ENCODE assay signal across 29 cellular contexts in genomic region chr12:46400406-46400805, GRCh38. TPM values are rescaled to one million over a fixed set of nuclear protein-coding genes. Genes with fewer than 3 reads are reported as not detected.
DNase-seq lines count a peak whose midpoint lies in the region; ATAC-seq, FAIRE-seq and TF ChIP-seq lines count a peak whose summit lies in the region.
"Had no signal": no experiment of that assay in that cellular context is flagged by ENCODE, and none has a peak within 500 bp of the region (broad histone marks: within the 10 kb centered on the region; RNA-seq: fewer than 3 reads in every experiment).

No MANE protein-coding gene starts in this region.

- POLR2A ChIA-PET in MCF 10A (lab: Yijun Ruan, JAX): interaction anchor here (0.6 to 6.3 kb wide), 5 partner anchors 9 to 277 kb away, joined by 3 to 57 read pairs (median 3); no protein-coding TSS in a partner anchor
- POLR2A ChIA-PET in naive thymus-derived CD4-positive, alpha-beta T cell (lab: Charles Lee): no interaction called here

- H3K4me1 ChIP-seq in breast epithelium (no peaks in the 10 kb centered on the region), adipocyte (ENCODE audit: control insufficient read depth, insufficient read depth, low read length) (peaks cover 45% of the 10 kb centered on the region)
- peaks cover 0 to 11% of the 10 kb centered on the region in 2 donors for H3K4me1 ChIP-seq in naive thymus-derived CD4-positive, alpha-beta T cell (ENCODE audit: control insufficient read depth in 2 of 2, insufficient read depth in 2 of 2, low read length in 2 of 2)

- H3K27ac Mint-ChIP-seq in MCF 10A (ENCODE audit: low read depth, unreplicated experiment): peak overlapping the region; percentile 5
- peak overlapping the region in 5 of 9 donors; percentile 11 to 75 (median 42) for H3K27ac Mint-ChIP-seq in naive thymus-derived CD4-positive, alpha-beta T cell
- H3K27ac Mint-ChIP-seq: activated T-cell treated with anti-CD3 and anti-CD28 coated beads, Interleukin-2, amount 50 U/mL, for 24 hours; H9 had no signal

- ATAC-seq in naive thymus-derived CD4-positive, alpha-beta T cell: no peak
- ATAC-seq in HG03196 (IDR thresholded peaks at IDR 0.05; ENCODE audit: unreplicated experiment): no peak
- ATAC-seq: activated CD8-positive, alpha-beta T cell treated with anti-CD3 and anti-CD28 coated beads, Interleukin-2, amount 10 ng/mL, durations not matched to agents 7 days and 5 days; left ventricle myocardium superior; mucosa of descending colon; SK-N-SH treated with all-trans-retinoic acid at 6 μM for 48 hours; stimulated activated naive CD8-positive, alpha-beta T cell treated with anti-CD3 and anti-CD28 coated beads, Interleukin-15, Interleukin-2, amounts not matched to agents 100 U/mL and 50 U/mL, for 24 hours had no signal

- peaks cover 43% of the 10 kb centered on the region for H3K4me1 Mint-ChIP-seq in MCF 10A (ENCODE audit: insufficient read depth, unreplicated experiment)
- H3K4me1 Mint-ChIP-seq in naive thymus-derived CD4-positive, alpha-beta T cell: peaks cover 24 to 68% (median 62%) of the 10 kb centered on the region in 7 donors

- no peak overlapping the region for H3K4me3 Mint-ChIP-seq in MCF 10A (ENCODE audit: unreplicated experiment)
- H3K4me3 Mint-ChIP-seq in naive thymus-derived CD4-positive, alpha-beta T cell: peak overlapping the region in 1 of 10 donors; percentile 1
- H3K4me3 Mint-ChIP-seq: activated CD8-positive, alpha-beta T cell treated with anti-CD3 and anti-CD28 coated beads, Interleukin-2, amount 10 ng/mL, durations not matched to agents 7 days and 5 days; activated T-cell treated with anti-CD3 and anti-CD28 coated beads, Interleukin-2, amount 50 U/mL, for 24 hours; H9 had no signal

- TF ChIP-seq CTCF in MCF 10A (IDR thresholded peaks at IDR 0.05; ENCODE audit: unreplicated experiment) (no peak), breast epithelium (IDR thresholded peaks at IDR 0.05) (no peak)

- intact Hi-C loops in MCF 10A (cut with micrococcal nuclease) (no loop called here), breast epithelium (cut with DNase I; ENCODE audit: low total_unique reads) (no loop called here)
- intact Hi-C loops in naive thymus-derived CD4-positive, alpha-beta T cell (cut with micrococcal nuclease): loop anchor here in 1 of 2 donors (5.0 kb wide), 1 partner anchor 57 kb away; no protein-coding TSS in a partner anchor

- H3K27me3 Mint-ChIP-seq in MCF 10A (ENCODE audit: insufficient read depth, unreplicated experiment): no peaks in the 10 kb centered on the region
- no peaks in the 10 kb centered on the region for H3K27me3 Mint-ChIP-seq in naive thymus-derived CD4-positive, alpha-beta T cell
- H3K27me3 Mint-ChIP-seq: activated T-cell treated with anti-CD3 and anti-CD28 coated beads, Interleukin-2, amount 50 U/mL, for 24 hours had no signal

- H3K27ac ChIP-seq in breast epithelium: no peak overlapping the region
- H3K27ac ChIP-seq in naive thymus-derived CD4-positive, alpha-beta T cell (ENCODE audit: low read depth, low read length): no peak overlapping the region
- H3K27ac ChIP-seq: C4-2B, heart right ventricle had no signal

- no peaks in the 10 kb centered on the region for H3K36me3 Mint-ChIP-seq in MCF 10A (ENCODE audit: insufficient read depth, unreplicated experiment)
- peaks cover 0 to 49% (median 11%) of the 10 kb centered on the region in 5 donors for H3K36me3 Mint-ChIP-seq in naive thymus-derived CD4-positive, alpha-beta T cell

- no peaks in the 10 kb centered on the region for H3K27me3 ChIP-seq in breast epithelium
- no peaks in the 10 kb centered on the region for H3K27me3 ChIP-seq in adipocyte (replicated peaks; ENCODE audit: control insufficient read depth, insufficient read depth, low read length)
- H3K27me3 ChIP-seq in naive thymus-derived CD4-positive, alpha-beta T cell (ENCODE audit: control insufficient read depth in 2 of 2, insufficient read depth in 2 of 2, low read length in 2 of 2): no peaks in the 10 kb centered on the region
- H3K27me3 ChIP-seq: esophagus muscularis mucosa, heart right ventricle had no signal

- H3K9me3 Mint-ChIP-seq in MCF 10A (ENCODE audit: unreplicated experiment): no peaks in the 10 kb centered on the region
- peaks cover 0 to 19% (median 8%) of the 10 kb centered on the region in 11 donors for H3K9me3 Mint-ChIP-seq in naive thymus-derived CD4-positive, alpha-beta T cell

- peak overlapping the region; percentile 83 for H3K9ac ChIP-seq in adipocyte (ENCODE audit: low read length)

- no peaks in the 10 kb centered on the region for H3K36me3 ChIP-seq in breast epithelium
- H3K36me3 ChIP-seq in adipocyte (ENCODE audit: control insufficient read depth, insufficient read depth, low read length, severe bottlenecking): no peaks in the 10 kb centered on the region
- no peaks in the 10 kb centered on the region for H3K36me3 ChIP-seq in naive thymus-derived CD4-positive, alpha-beta T cell (ENCODE audit: control insufficient read depth in 2 of 3, insufficient read depth in 3 of 3, low read length in 3 of 3)
- H3K36me3 ChIP-seq: esophagus muscularis mucosa, heart right ventricle had no signal

- DNase-seq in MCF 10A (ENCODE audit: unreplicated experiment): no peak
- DNase-seq in breast epithelium (ENCODE audit: low spot score in 2 of 2): no peak
- DNase-seq in adipocyte (ENCODE audit: low read depth): no peak
- no peak for DNase-seq in naive thymus-derived CD4-positive, alpha-beta T cell
- no peak for DNase-seq in KG1 (lab: John Stamatoyannopoulos, UW)
- DNase-seq in cerebellum (ENCODE audit: low spot score): no peak
- DNase-seq in H54 (ENCODE audit: insufficient read length, low spot score): no peak
- DNase-seq: activated CD8-positive, alpha-beta T cell treated with anti-CD3 and anti-CD28 coated beads, Interleukin-2, amount 10 ng/mL, durations not matched to agents 7 days and 5 days; activated naive CD4-positive, alpha-beta T cell treated with Interleukin-2 at 50 U/mL for 16 hours; activated T-cell treated with anti-CD3 and anti-CD28 coated beads, Interleukin-2, amount 50 U/mL, for 24 hours; aorta; cerebellar nuclear complex; effector memory CD4-positive, alpha-beta T cell; GF-D8; H9; heart right ventricle; Kasumi-1; left ventricle myocardium superior; mucosa of descending colon; NCI-H1105; NCI-H510A treated with DMSO at 0.1 percent for 48 hours; stimulated activated CD4-positive, alpha-beta T cell treated with anti-CD3 and anti-CD28 coated beads, Interleukin-2, amount 100 ng/mL, for 48 hours; stimulated activated naive CD8-positive, alpha-beta T cell treated with anti-CD3 and anti-CD28 coated beads, Interleukin-15, Interleukin-2, amounts not matched to agents 100 U/mL and 50 U/mL, for 24 hours had no signal

- CTCF ChIA-PET in MCF 10A (lab: Yijun Ruan, JAX): no interaction called here
- CTCF ChIA-PET in naive thymus-derived CD4-positive, alpha-beta T cell (lab: Charles Lee): no interaction called here

- TF ChIP-seq POLR2A in breast epithelium (IDR thresholded peaks at IDR 0.05) (no peak), H54 (IDR thresholded peaks at IDR 0.05; ENCODE audit: low read depth, low read length) (no peak)

- no peaks in the 10 kb centered on the region for H3K9me3 ChIP-seq in breast epithelium
- peaks cover 6% of the 10 kb centered on the region for H3K9me3 ChIP-seq in adipocyte (ENCODE audit: control insufficient read depth, low read length)
- no peaks in the 10 kb centered on the region for H3K9me3 ChIP-seq in naive thymus-derived CD4-positive, alpha-beta T cell (ENCODE audit: control insufficient read depth in 2 of 3, low read length in 3 of 3)
- H3K9me3 ChIP-seq: esophagus muscularis mucosa, heart right ventricle, mucosa of descending colon had no signal

- H3K4me3 ChIP-seq in breast epithelium: no peak overlapping the region
- peak overlapping the region; percentile 6 for H3K4me3 ChIP-seq in adipocyte (ENCODE audit: low read length)
- H3K4me3 ChIP-seq in naive thymus-derived CD4-positive, alpha-beta T cell (ENCODE audit: low read length): no peak overlapping the region
- H3K4me3 ChIP-seq: esophagus muscularis mucosa, heart right ventricle, mucosa of descending colon, smooth muscle cell had no signal

- FAIRE-seq in H54 (lab: Jason Lieb, UNC): no peak
- FAIRE-seq: HTR-8/SVneo had no signal

- TSS peak; percentile 12 for BruUV-seq in MCF 10A (replicated peaks; lab: Mats Ljungman, UMichigan)

RNA-seq across cellular contexts. Expression of gene SLC38A2, which starts 27.8 kb away (rescaled TPM):
- total RNA-seq in MCF 10A (2022): 817 and 1,070 TPM in 2 replicates
- total RNA-seq in breast epithelium: 100 to 1,000 TPM; 250 to 424 (median 399) TPM
- 100 to 1,000 TPM; 157 to 269 (median 175) TPM for total RNA-seq in naive thymus-derived CD4-positive, alpha-beta T cell
- polyA plus RNA-seq in naive thymus-derived CD4-positive, alpha-beta T cell: 100 to 1,000 TPM in 1 of 2 donors, 10 to 100 TPM in 1; 61.5 to 122 TPM
- 201 TPM for total RNA-seq in cerebellum
